ENCODE assay signal across 8 cellular contexts in genomic region chr1:161021168-161021958, GRCh38. TPM values are rescaled to one million over a fixed set of nuclear protein-coding genes. Genes with fewer than 3 reads are reported as not detected.
DNase-seq lines count a peak whose midpoint lies in the region; ATAC-seq and TF ChIP-seq lines count a peak whose summit lies in the region.

No MANE protein-coding gene starts in this region.

- no peaks in the 10 kb centered on the region for H3K27me3 ChIP-seq in CD8-positive, alpha-beta T cell (ENCODE audit: insufficient read depth, low read length)

- intact Hi-C loops in CD8-positive, alpha-beta T cell (cut with DNase I, micrococcal nuclease) = loop anchor here (1.0 to 5.0 kb wide), 3 partner anchors 17 to 96 kb away; partner anchors contain the start of genes TSTD1 (in 2 of the 2), NIT1 (in 1 of the 2), PFDN2 (in 1 of the 2) and USF1 (in 1 of the 2)
- intact Hi-C loops in mucosa of descending colon (cut with DNase I, micrococcal nuclease) = no loop called here

- DNase-seq in CD8-positive, alpha-beta T cell = peak; percentile 75 to 95 (median 87)
- DNase-seq in HK-2 (ENCODE audit: unreplicated experiment) (peak; percentile 95), NOMO-1 (lab: John Stamatoyannopoulos, UW; ENCODE audit: unreplicated experiment in 2 of 2) (peak; percentile 88 to 90), epidermal melanocyte (ENCODE audit: insufficient read length, low spot score) (peak; percentile 84), mucosa of descending colon (peak; percentile 97 to 98 (median 98))
- DNase-seq in activated CD8-positive, alpha-beta memory T cell treated with anti-CD3 and anti-CD28 coated beads, Interleukin-2, amount 50 U/mL, for 1 hour (ENCODE audit: extremely low read depth) = peak; percentile 81
- peak; percentile 77 for DNase-seq in stimulated activated CD8-positive, alpha-beta memory T cell treated with anti-CD3 and anti-CD28 coated beads, Interleukin-4, amount 100 ng/mL, for 24 hours (ENCODE audit: low read depth)

- H3K27ac Mint-ChIP-seq in CD8-positive, alpha-beta T cell = peak overlapping the region; percentile 83

- ATAC-seq in CD8-positive, alpha-beta T cell = peak; percentile 94
- ATAC-seq in GM19463 (IDR thresholded peaks at IDR 0.05; ENCODE audit: unreplicated experiment) (peak; percentile 91), mucosa of descending colon (peak; percentile 94)

- H3K27me3 Mint-ChIP-seq in CD8-positive, alpha-beta T cell (ENCODE audit: low read depth) = no peaks in the 10 kb centered on the region

- TF ChIP-seq CTCF in CD8-positive, alpha-beta T cell (IDR thresholded peaks at IDR 0.05) = no peak
- no peak for TF ChIP-seq CTCF in mucosa of descending colon (IDR thresholded peaks at IDR 0.05)

- H3K9me3 Mint-ChIP-seq in CD8-positive, alpha-beta T cell = no peaks in the 10 kb centered on the region

- H3K4me3 ChIP-seq in CD8-positive, alpha-beta T cell (ENCODE audit: low read depth, low read length) = peak overlapping the region; percentile 51
- peak overlapping the region; percentile 38 for H3K4me3 ChIP-seq in mucosa of descending colon

- peaks cover 37% of the 10 kb centered on the region for H3K4me1 Mint-ChIP-seq in CD8-positive, alpha-beta T cell (ENCODE audit: low read depth)

- no peaks in the 10 kb centered on the region for H3K36me3 ChIP-seq in CD8-positive, alpha-beta T cell (ENCODE audit: insufficient read depth, low read length)
- no peaks in the 10 kb centered on the region for H3K36me3 ChIP-seq in mucosa of descending colon (ENCODE audit: low read depth)

- peaks cover 14% of the 10 kb centered on the region for H3K4me1 ChIP-seq in CD8-positive, alpha-beta T cell (ENCODE audit: insufficient read depth, low read length)
- peaks cover 9% of the 10 kb centered on the region for H3K4me1 ChIP-seq in mucosa of descending colon (ENCODE audit: low read depth)

- peak overlapping the region; percentile 93 for H3K4me3 Mint-ChIP-seq in CD8-positive, alpha-beta T cell

- POLR2A ChIA-PET in CD8-positive, alpha-beta T cell (lab: Charles Lee) = interaction anchor here (0.6 to 2.3 kb wide), 9 partner anchors 10 to 95 kb away, joined by 3 to 33 read pairs (median 7); partner anchors contain the start of genes ARHGAP30, TSTD1 and USF1

- H3K9me3 ChIP-seq in CD8-positive, alpha-beta T cell (ENCODE audit: low read length) = no peaks in the 10 kb centered on the region
- no peaks in the 10 kb centered on the region for H3K9me3 ChIP-seq in mucosa of descending colon

- peak overlapping the region; percentile 22 for H3K27ac ChIP-seq in CD8-positive, alpha-beta T cell (ENCODE audit: low read depth, low read length)

- CTCF ChIA-PET in CD8-positive, alpha-beta T cell (lab: Charles Lee) = interaction anchor here (0.7 to 2.9 kb wide), 7 partner anchors 17 to 295 kb away, joined by 3 to 19 read pairs (median 4); partner anchors contain the start of gene KLHDC9

- H3K36me3 Mint-ChIP-seq in CD8-positive, alpha-beta T cell = peaks cover 2% of the 10 kb centered on the region

RNA-seq across cellular contexts. Expression of gene F11R, which starts 0.4 kb away (rescaled TPM):
- 10 to 100 TPM; 16.8 to 20.0 TPM for total RNA-seq in CD8-positive, alpha-beta T cell
- total RNA-seq in mucosa of descending colon = 100 to 1,000 TPM in 2 of 3 donors, 10 to 100 TPM in 1; 84.0 to 222 (median 157) TPM

RNA-seq across cellular contexts. Expression of gene TSTD1, which starts 17.4 kb away (rescaled TPM):
- total RNA-seq in CD8-positive, alpha-beta T cell = 10 to 100 TPM; 44.8 to 46.6 TPM
- total RNA-seq in mucosa of descending colon = 100 to 1,000 TPM in 1 of 3 donors, 10 to 100 TPM in 2; 48.9 to 105 (median 80.1) TPM

RNA-seq across cellular contexts. Expression of gene USF1, which starts 24.4 kb away (rescaled TPM):
- 10 to 100 TPM; 95.6 to 98.8 TPM for total RNA-seq in CD8-positive, alpha-beta T cell
- 10 to 100 TPM; 66.8 to 80.5 (median 71.7) TPM for total RNA-seq in mucosa of descending colon

RNA-seq across cellular contexts. Expression of gene ARHGAP30, which starts 48.3 kb away (rescaled TPM):
- 10 to 100 TPM; 59.7 to 63.6 TPM for total RNA-seq in CD8-positive, alpha-beta T cell
- 1 to 10 TPM; 3.8 to 9.0 (median 8.1) TPM for total RNA-seq in mucosa of descending colon

Comparison
In these comparisons a context has a peak if more than half of its experiments do, and no peak if none do; other contexts are left out.
1. Peak in every context shown above with its lines: DNase-seq, ATAC-seq, H3K4me3 ChIP-seq and H3K27ac ChIP-seq.
2. RNA of gene F11R, which starts 0.4 kb away (total RNA-seq): 84.0 to 222 TPM in mucosa of descending colon; 16.8 to 20.0 TPM in CD8-positive, alpha-beta T cell; every median in the first group is over 4 times any median in the second.
3. intact Hi-C loops: an anchor here in CD8-positive, alpha-beta T cell (1.0 to 5.0 kb wide); none called in mucosa of descending colon.